Comparison of ENCODE assay signal across 24 cellular contexts in the genomic region with DNA sequence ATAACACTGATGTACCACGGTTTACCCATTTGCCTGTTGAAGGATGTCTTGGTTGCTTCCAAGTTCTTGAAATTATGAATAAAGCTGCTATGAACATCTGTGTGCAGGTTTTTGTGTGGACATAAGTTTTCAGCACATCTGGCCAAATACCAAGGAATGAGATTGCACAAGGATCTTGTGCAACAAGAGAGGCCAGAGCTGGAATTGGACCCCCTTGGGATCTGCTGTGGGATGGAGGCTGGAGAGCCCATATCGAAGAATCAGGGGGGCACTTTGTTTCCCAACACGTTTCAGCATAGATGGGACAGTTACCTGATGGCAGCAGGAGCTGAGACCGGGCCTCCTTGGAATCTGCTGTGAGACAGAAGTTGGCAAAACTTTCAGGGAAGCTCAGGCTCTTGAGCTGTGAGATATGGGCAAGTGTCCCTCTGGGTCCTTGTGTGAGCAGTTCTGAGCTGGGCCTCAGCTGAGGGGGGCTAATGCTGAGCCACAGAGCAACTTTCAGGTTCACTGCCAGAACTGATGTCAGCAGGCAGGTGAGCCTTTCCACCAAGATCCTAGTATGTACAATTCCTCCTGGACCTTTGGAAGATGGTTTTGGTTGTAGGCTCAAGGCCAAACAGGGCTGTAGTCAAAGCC.
DNase-seq lines count a peak whose midpoint lies in the region; ATAC-seq and TF ChIP-seq lines count a peak whose summit lies in the region.
"Had no signal": no experiment of that assay in that cellular context is flagged by ENCODE, and none has a peak within 500 bp of the region (broad histone marks: within the 10 kb centered on the region; RNA-seq: fewer than 3 reads in every experiment).

No MANE protein-coding gene starts in this region.

- H3K4me3 ChIP-seq in AG10803 (ENCODE audit: low read length) (no peak overlapping the region), fibroblast of pulmonary artery (replicated peaks; ENCODE audit: low read depth, low read length) (no peak overlapping the region), right cardiac atrium (ENCODE audit: low read length) (no peak overlapping the region)
- H3K4me3 ChIP-seq: colonic mucosa, Peyer's patch, SJCRH30 had no signal

- peak overlapping the region; percentile 62 for H3K27ac ChIP-seq in RWPE1
- H3K27ac ChIP-seq in right cardiac atrium (ENCODE audit: low read length), result no peak overlapping the region
- H3K27ac ChIP-seq: colonic mucosa, Peyer's patch, SJCRH30, WERI-Rb-1 had no signal

- 55% methylated on average over 4 of the region's 4 CpGs for WGBS in right cardiac atrium

- no peaks in the 10 kb centered on the region for H3K4me1 ChIP-seq in right cardiac atrium (ENCODE audit: control insufficient read depth, insufficient read depth, low read length)
- H3K4me1 ChIP-seq: colonic mucosa, Peyer's patch, SJCRH30 had no signal

- intact Hi-C loops in right cardiac atrium (cut with DNase I), result no loop called here

- peak; percentile 78 to 83 for ATAC-seq in right cardiac atrium
- ATAC-seq in GM18498 (IDR thresholded peaks at IDR 0.05; ENCODE audit: unreplicated experiment), result no peak

- H3K9me3 ChIP-seq in right cardiac atrium (ENCODE audit: control insufficient read depth, low read length), result no peaks in the 10 kb centered on the region
- H3K9me3 ChIP-seq: colonic mucosa, Peyer's patch had no signal

- CTCF ChIA-PET in RWPE1 (lab: Yijun Ruan, JAX), result interaction anchor here (0.9 kb wide), 1 partner anchor 118 kb away, joined by 3 read pairs; no protein-coding TSS in a partner anchor

- TF ChIP-seq CTCF in AG10803 (conservative IDR thresholded peaks at IDR 0.05; ENCODE audit: low read length) (no peak), RWPE1 (conservative IDR thresholded peaks at IDR 0.05; ENCODE audit: low read depth) (no peak), fibroblast of pulmonary artery (IDR thresholded peaks at IDR 0.05; ENCODE audit: low read length, missing control alignments) (no peak)

- DNase-seq in AG10803 (ENCODE audit: low read depth) (peak; percentile 60), RWPE1 (ENCODE audit: low spot score) (no peak), fibroblast of pulmonary artery (ENCODE audit: low read depth) (peak; percentile 36), right cardiac atrium (peak; percentile 33 to 60 (median 53)), NOMO-1 (lab: John Stamatoyannopoulos, UW; ENCODE audit: unreplicated experiment in 2 of 2) (no peak), NCI-H446 treated with DMSO at 0.1 percent for 48 hours (lab: John Stamatoyannopoulos, UW) (no peak)
- DNase-seq in stimulated activated CD8-positive, alpha-beta memory T cell treated with anti-CD3 and anti-CD28 coated beads, Interleukin-4, amount 100 ng/mL, for 48 hours, result no peak
- DNase-seq: activated CD4-positive, alpha-beta T cell treated with anti-CD3 and anti-CD28 coated beads, Interleukin-2, amount 10 ng/mL, durations not matched to agents 24 days and 14 days; activated gamma-delta T cell; activated T-cell treated with anti-CD3 and anti-CD28 coated beads, Interleukin-2, amount 50 U/mL, for 24 hours; C1 segment of cervical spinal cord; colonic mucosa; COR-L47; DMS53; effector CD8-positive, alpha-beta T cell; naive B cell; NCI-H187 treated with DMSO at 0.1 percent for 48 hours; NCI-H526 treated with DMSO at 0.1 percent for 48 hours; Peyer's patch; SJCRH30; small intestine; T1000; WERI-Rb-1 had no signal

- no peaks in the 10 kb centered on the region for H3K27me3 ChIP-seq in right cardiac atrium (ENCODE audit: control insufficient read depth, insufficient read depth)
- H3K27me3 ChIP-seq: colonic mucosa, Peyer's patch, SJCRH30 had no signal

- POLR2A ChIA-PET in RWPE1 (lab: Yijun Ruan, JAX; ENCODE audit: low non-redundant PET), result no interaction called here

Comparison
In these comparisons a context has a peak if more than half of its experiments do, and no peak if none do; other contexts are left out.
1. DNase-seq: peak in AG10803 (single experiment), fibroblast of pulmonary artery (single experiment) and right cardiac atrium (3 of 3); none in RWPE1 (single experiment), NOMO-1 (0 of 2), NCI-H446 treated with DMSO at 0.1 percent for 48 hours (single experiment) and stimulated activated CD8-positive, alpha-beta memory T cell treated with anti-CD3 and anti-CD28 coated beads, Interleukin-4, amount 100 ng/mL, for 48 hours (single experiment).